ENCODE assay signal across 24 cellular contexts in the genomic region with DNA sequence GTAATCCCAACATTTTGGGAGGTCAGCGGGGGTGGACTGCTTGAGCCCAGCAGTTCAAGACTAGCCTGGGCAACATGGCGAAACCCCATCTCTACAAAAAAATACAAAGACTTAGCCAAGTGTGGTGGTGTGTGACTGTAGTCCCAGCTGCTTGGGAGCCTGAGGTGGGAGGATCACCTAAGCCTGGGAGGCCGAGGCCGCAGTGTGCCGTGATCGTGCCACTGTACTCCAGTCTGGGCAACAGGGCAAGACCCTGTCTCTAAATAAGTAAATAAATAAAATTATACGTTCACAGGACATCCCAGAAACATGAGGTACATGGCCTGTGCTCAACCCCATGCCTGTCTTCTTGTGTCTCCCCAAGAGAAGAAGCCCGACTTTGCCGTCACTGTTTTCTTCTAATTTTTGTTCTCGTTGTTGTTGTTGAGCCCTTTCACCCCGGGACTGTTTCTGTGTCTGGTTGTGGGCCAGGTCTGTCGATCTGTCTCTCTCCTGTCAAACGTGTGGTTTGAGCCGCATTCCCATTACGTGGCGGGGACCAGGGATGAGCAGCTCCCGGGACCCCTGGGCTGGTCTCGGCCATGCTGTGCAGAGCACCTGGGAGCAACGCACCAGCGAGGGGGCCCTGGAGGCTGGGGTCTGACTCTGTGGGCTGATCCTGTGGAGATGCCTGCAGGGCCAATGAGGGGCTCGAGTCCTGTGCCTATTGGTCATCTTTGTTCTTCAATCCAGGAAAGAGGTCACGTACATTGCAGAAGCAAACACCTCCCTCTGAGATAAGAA. TPM values are rescaled to one million over a fixed set of nuclear protein-coding genes. Genes with fewer than 3 reads are reported as not detected.
DNase-seq lines count a peak whose midpoint lies in the region; ATAC-seq, FAIRE-seq and TF ChIP-seq lines count a peak whose summit lies in the region.
"Had no signal": no experiment of that assay in that cellular context is flagged by ENCODE, and none has a peak within 500 bp of the region (broad histone marks: within the 10 kb centered on the region; RNA-seq: fewer than 3 reads in every experiment).

No MANE protein-coding gene starts in this region.

- H3K27me3 Mint-ChIP-seq in endodermal cell (ENCODE audit: insufficient read depth) = no peaks in the 10 kb centered on the region
- H3K27me3 Mint-ChIP-seq: CD4-positive, CD25-positive, alpha-beta regulatory T cell had no signal

- peaks cover 1% of the 10 kb centered on the region for H3K9me3 Mint-ChIP-seq in endodermal cell

- intact Hi-C loops in Right ventricle myocardium inferior (cut with DNase I) = no loop called here
- intact Hi-C loops in Right ventricle myocardium superior (cut with DNase I) = no loop called here
- intact Hi-C loops in posterior vena cava (cut with DNase I) = no loop called here
- intact Hi-C loops in aorta (cut with DNase I) = no loop called here

- no peak for ATAC-seq in Right ventricle myocardium inferior
- ATAC-seq in Right ventricle myocardium superior (ENCODE audit: poor library complexity) = no peak
- ATAC-seq in aorta (ENCODE audit: low FRiP score) = no peak

- no peaks in the 10 kb centered on the region for H3K9me3 ChIP-seq in endodermal cell (ENCODE audit: control insufficient read depth, low read length)
- H3K9me3 ChIP-seq in aorta (ENCODE audit: control insufficient read depth, low read length) = no peaks in the 10 kb centered on the region

- TF ChIP-seq CTCF in endodermal cell (conservative IDR thresholded peaks at IDR 0.05) = no peak

- no peak for TF ChIP-seq POLR2A in H54 (IDR thresholded peaks at IDR 0.05; ENCODE audit: low read depth, low read length)

- H3K27ac ChIP-seq in endodermal cell (ENCODE audit: low read depth, low read length) (no peak overlapping the region), aorta (ENCODE audit: low read depth in 1 of 2, low read length in 2 of 2) (no peak overlapping the region)
- H3K27ac ChIP-seq: HL-60 had no signal

- H3K27ac Mint-ChIP-seq in endodermal cell = no peak overlapping the region
- H3K27ac Mint-ChIP-seq: B cell had no signal

- no peak overlapping the region for H3K9ac ChIP-seq in endodermal cell (ENCODE audit: extremely low read depth, low read length, poor library complexity, severe bottlenecking)

- FAIRE-seq in H54 (lab: Jason Lieb, UNC) = no peak
- FAIRE-seq: RCC 7860 had no signal

- H3K4me3 ChIP-seq in endodermal cell (ENCODE audit: low read length) = no peak overlapping the region
- H3K4me3 ChIP-seq in aorta (ENCODE audit: low read length in 2 of 2) = no peak overlapping the region

- H3K4me1 ChIP-seq in endodermal cell (ENCODE audit: control insufficient read depth, insufficient read depth, low read length) (no peaks in the 10 kb centered on the region), aorta (ENCODE audit: control insufficient read depth in 1 of 2, insufficient read depth in 2 of 2, low read length in 2 of 2) (no peaks in the 10 kb centered on the region)

- H3K36me3 Mint-ChIP-seq in endodermal cell (ENCODE audit: low read depth) = peaks cover 15% of the 10 kb centered on the region

- no peak overlapping the region for H3K4me3 Mint-ChIP-seq in endodermal cell
- H3K4me3 Mint-ChIP-seq: B cell; CD4-positive, CD25-positive, alpha-beta regulatory T cell; H9; IgD-negative memory B cell had no signal

- peaks cover under 1% of the 10 kb centered on the region for H3K4me1 Mint-ChIP-seq in endodermal cell

- DNase-seq in Right ventricle myocardium inferior (ENCODE audit: missing footprints) = peak; percentile 28
- no peak for DNase-seq in Right ventricle myocardium superior
- DNase-seq in endodermal cell = peak; percentile 35
- peak; percentile 78 for DNase-seq in posterior vena cava (ENCODE audit: low spot score)
- DNase-seq in aorta = peak; percentile 21 to 57
- DNase-seq in HuH-7.5 (ENCODE audit: low spot score) = no peak
- DNase-seq in H54 (ENCODE audit: insufficient read length, low spot score) = no peak
- no peak for DNase-seq in SKM-1 (lab: John Stamatoyannopoulos, UW; ENCODE audit: unreplicated experiment)
- DNase-seq: CD4-positive, CD25-positive, alpha-beta regulatory T cell; COR-L47; DMS 273 treated with DMSO at 0.1 percent for 48 hours; DND-41; H9; Karpas-422; NCI-H146; NCI-H2029 treated with DMSO at 0.1 percent for 48 hours; NCI-H2171 treated with DMSO at 0.1 percent for 48 hours; NCI-H748 treated with DMSO at 0.1 percent for 48 hours; NK-92 treated with Interleukin-12 subunit alpha and Interleukin-12 subunit beta, amount 100 ng/mL, for 24 hours; SHP77 treated with DMSO at 0.1 percent for 48 hours had no signal

- no peaks in the 10 kb centered on the region for H3K36me3 ChIP-seq in endodermal cell (ENCODE audit: control insufficient read depth, insufficient read depth, low read length)
- H3K36me3 ChIP-seq in aorta (ENCODE audit: control insufficient read depth in 1 of 2, insufficient read depth in 2 of 2, low read length in 1 of 2) = no peaks in the 10 kb centered on the region

- no peaks in the 10 kb centered on the region for H3K27me3 ChIP-seq in endodermal cell (ENCODE audit: control insufficient read depth, insufficient read depth, low read length, poor library complexity, severe bottlenecking)
- no peaks in the 10 kb centered on the region for H3K27me3 ChIP-seq in aorta (ENCODE audit: control insufficient read depth in 1 of 2, insufficient read depth in 2 of 2, low read length in 1 of 2)

- 89 to 92% methylated on average over 14 to 22 of the region's 22 CpGs for WGBS in endodermal cell (ENCODE audit: insufficient coverage in 1 of 2, insufficient read length in 1 of 2), 2 experiments
- 89% methylated on average over 22 of the region's 22 CpGs for WGBS in aorta, 2 donors

RNA-seq across cellular contexts. Expression of a gene that starts 32.2 kb away (rescaled TPM):
- 37.0 TPM for total RNA-seq in Right ventricle myocardium inferior
- 30.8 TPM for total RNA-seq in Right ventricle myocardium superior
- total RNA-seq in endodermal cell = 10 to 100 TPM; 12.4 to 16.7 TPM
- 6.4 TPM for polyA plus RNA-seq in endodermal cell (2013, experiment 1 of 2)
- polyA plus RNA-seq in endodermal cell (2013, experiment 2 of 2) = 6.8 TPM
- total RNA-seq in posterior vena cava = 10 to 100 TPM; 73.5 to 77.7 TPM
- 10 to 100 TPM; 51.3 to 61.0 TPM for total RNA-seq in aorta
- 10 to 100 TPM; 10.5 to 11.7 TPM for polyA plus RNA-seq in aorta

RNA-seq across cellular contexts. Expression of a gene that starts 55.8 kb away (rescaled TPM):
- 18.7 TPM for total RNA-seq in Right ventricle myocardium inferior
- 16.4 TPM for total RNA-seq in Right ventricle myocardium superior
- total RNA-seq in endodermal cell = 10 to 100 TPM; 56.4 to 58.4 TPM
- polyA plus RNA-seq in endodermal cell (2013, experiment 1 of 2) = 28.9 TPM
- 28.8 TPM for polyA plus RNA-seq in endodermal cell (2013, experiment 2 of 2)
- 10 to 100 TPM; 25.0 to 29.1 TPM for total RNA-seq in posterior vena cava
- 10 to 100 TPM; 22.0 to 25.1 TPM for total RNA-seq in aorta
- 10 to 100 TPM; 14.9 to 19.0 TPM for polyA plus RNA-seq in aorta

Comparison
In these comparisons a context has a peak if more than half of its experiments do, and no peak if none do; other contexts are left out.
1. DNase-seq: peak in Right ventricle myocardium inferior (single experiment), endodermal cell (single experiment), posterior vena cava (single experiment) and aorta (2 of 2); none in Right ventricle myocardium superior (single experiment), HuH-7.5 (single experiment), H54 (single experiment) and SKM-1 (single experiment).